33 cellular contexts compared by ENCODE assay signal in genomic region chr11:30990625-30991348, GRCh38.
DNase-seq lines count a peak whose midpoint lies in the region; ATAC-seq, FAIRE-seq and TF ChIP-seq lines count a peak whose summit lies in the region.
"Had no signal": no experiment of that assay in that cellular context is flagged by ENCODE, and none has a peak within 500 bp of the region (broad histone marks: within the 10 kb centered on the region; RNA-seq: fewer than 3 reads in every experiment).

No MANE protein-coding gene starts in this region.

- DNase-seq in LNCaP clone FGC (ENCODE audit: low read depth), result peak; percentile 83
- DNase-seq in NCI-H2171 (lab: John Stamatoyannopoulos, UW), result peak; percentile 22
- DNase-seq in GM12878 (ENCODE audit: low read depth, low spot score), result no peak
- DNase-seq in myocyte (ENCODE audit: low read depth), result peak; percentile 87
- DNase-seq in DMS79 (lab: John Stamatoyannopoulos, UW), result no peak
- no peak for DNase-seq in sigmoid colon
- no peak for DNase-seq in right cardiac atrium
- DNase-seq: activated CD4-positive, alpha-beta T cell treated with anti-CD3 and anti-CD28 coated beads for 36 hours; activated CD8-positive, alpha-beta T cell treated with anti-CD3 and anti-CD28 coated beads, Interleukin-2, amount 10 ng/mL, durations not matched to agents 7 days and 5 days; activated gamma-delta T cell; activated naive CD8-positive, alpha-beta T cell treated with anti-CD3 and anti-CD28 coated beads, Interleukin-2, amount 10 ng/mL, durations not matched to agents 7 days and 5 days; CD4-positive, CD25-positive, alpha-beta regulatory T cell; central memory CD4-positive, alpha-beta T cell; esophagus squamous epithelium; foreskin melanocyte; immature natural killer cell; KBM-7; left ventricle myocardium superior; MG63; naive thymus-derived CD4-positive, alpha-beta T cell; NCI-H1694 treated with DMSO at 0.1 percent for 48 hours; NCI-H446 treated with DMSO at 0.1 percent for 48 hours; NK-92 treated with Interleukin-12 subunit alpha and Interleukin-12 subunit beta, amount 100 ng/mL, for 24 hours; PC-3; small intestine had no signal

- H3K27ac ChIP-seq in GM12878 (ENCODE audit: control insufficient read depth, insufficient read depth) (no peak overlapping the region), sigmoid colon (no peak overlapping the region), right cardiac atrium (ENCODE audit: low read length) (no peak overlapping the region)
- H3K27ac ChIP-seq: esophagus squamous epithelium, thoracic aorta had no signal

- 44% methylated on average over 7 of the region's 7 CpGs for WGBS in GM12878 (ENCODE audit: insufficient coverage, insufficient replicate concordance, low lambda C conversion rate, missing lambda C conversion rate)
- WGBS in sigmoid colon, 2 donors, result 19 to 64% methylated on average over 7 of the region's 7 CpGs
- 78% methylated on average over 7 of the region's 7 CpGs for WGBS in right cardiac atrium

- no peak for TF ChIP-seq POLR2A in GM12878 (IDR thresholded peaks at IDR 0.05; ENCODE audit: low read depth, low read length)
- TF ChIP-seq POLR2A in sigmoid colon (IDR thresholded peaks at IDR 0.05), result no peak

- H3K9me3 ChIP-seq in GM12878 (replicated peaks; ENCODE audit: control insufficient read depth, insufficient read depth, low read length) (no peaks in the 10 kb centered on the region), sigmoid colon (no peaks in the 10 kb centered on the region), right cardiac atrium (ENCODE audit: control insufficient read depth, low read length) (no peaks in the 10 kb centered on the region)
- H3K9me3 ChIP-seq: esophagus squamous epithelium, MG63, prostate gland, thoracic aorta had no signal

- RAD21 ChIA-PET in GM12878 (lab: Charles Lee; ENCODE audit: unreplicated experiment), result no interaction called here

- ATAC-seq in GM12878, result peak; percentile 26; the same call in 2 of the 3 replicates
- ATAC-seq in right cardiac atrium, result no peak
- ATAC-seq: activated CD4-positive, alpha-beta T cell treated with anti-CD3 and anti-CD28 coated beads for 36 hours; activated CD8-positive, alpha-beta T cell treated with anti-CD3 and anti-CD28 coated beads, Interleukin-2, amount 10 ng/mL, durations not matched to agents 7 days and 5 days; HCT116; left ventricle myocardium superior; naive thymus-derived CD4-positive, alpha-beta T cell; PC-3; Right ventricle myocardium inferior had no signal

- intact Hi-C loops in GM12878 (cut with micrococcal nuclease; ENCODE audit: unreplicated experiment) (loop anchor here (5.0 kb wide), 1 partner anchor 48 kb away; no protein-coding TSS in a partner anchor), sigmoid colon (cut with DNase I) (no loop called here), right cardiac atrium (cut with DNase I) (no loop called here)

- in situ Hi-C loops in GM12878 (cut with MboI), result no loop called here

- CTCF ChIA-PET in GM12878 (lab: Yijun Ruan, JAX), result interaction anchor here (0.6 to 0.9 kb wide), 2 partner anchors 30 to 1332 kb away, joined by 3 read pairs; no protein-coding TSS in a partner anchor

- H3K9ac ChIP-seq in GM12878 (ENCODE audit: control insufficient read depth, insufficient read depth, low read length), result no peak overlapping the region

- peak overlapping the region; percentile 1; the same call in 1 of the 2 replicates for H3K4me3 ChIP-seq in LNCaP clone FGC (ENCODE audit: low read depth, low read length)
- H3K4me3 ChIP-seq in GM12878, result no peak overlapping the region
- no peak overlapping the region for H3K4me3 ChIP-seq in sigmoid colon
- no peak overlapping the region for H3K4me3 ChIP-seq in right cardiac atrium (ENCODE audit: low read length)
- H3K4me3 ChIP-seq: esophagus squamous epithelium, MG63, prostate gland, thoracic aorta had no signal

- H3K4me1 ChIP-seq in GM12878 (ENCODE audit: control insufficient read depth, insufficient read depth, low read length), result no peaks in the 10 kb centered on the region
- no peaks in the 10 kb centered on the region for H3K4me1 ChIP-seq in sigmoid colon
- H3K4me1 ChIP-seq in right cardiac atrium (ENCODE audit: control insufficient read depth, insufficient read depth, low read length), result no peaks in the 10 kb centered on the region
- H3K4me1 ChIP-seq: esophagus squamous epithelium, prostate gland had no signal

- BruUV-seq in GM12878 (replicated peaks; lab: Mats Ljungman, UMichigan), result no TSS peak

- H3K36me3 ChIP-seq in GM12878 (ENCODE audit: control insufficient read depth in 2 of 2, insufficient read depth in 2 of 2, low read length in 1 of 2) (no peaks in the 10 kb centered on the region), sigmoid colon (no peaks in the 10 kb centered on the region)
- H3K36me3 ChIP-seq: esophagus squamous epithelium, MG63, prostate gland, thoracic aorta had no signal

- no peaks in the 10 kb centered on the region for H4K20me1 ChIP-seq in GM12878 (ENCODE audit: control insufficient read depth, insufficient read depth)

- POLR2A ChIA-PET in GM12878 (lab: Charles Lee), result no interaction called here

- H3K4me2 ChIP-seq in GM12878 (ENCODE audit: control insufficient read depth, insufficient read depth), result no peak overlapping the region

- H3K79me2 ChIP-seq in GM12878 (ENCODE audit: control insufficient read depth, insufficient read depth, low read length), result no peaks in the 10 kb centered on the region

- H3K27me3 ChIP-seq in GM12878 (replicated peaks in 1 of 2; ENCODE audit: control insufficient read depth in 2 of 2, insufficient read depth in 2 of 2, low read length in 1 of 2) (no peaks in the 10 kb centered on the region), sigmoid colon (no peaks in the 10 kb centered on the region), right cardiac atrium (ENCODE audit: control insufficient read depth, insufficient read depth) (no peaks in the 10 kb centered on the region)
- H3K27me3 ChIP-seq: esophagus squamous epithelium, MG63 had no signal

- TF ChIP-seq EP300 in GM12878 (IDR thresholded peaks at IDR 0.05; ENCODE audit: borderline replicate concordance in 1 of 2, control insufficient read depth in 1 of 2, low read depth in 2 of 2, low read length in 2 of 2), result no peak
- TF ChIP-seq EP300 in sigmoid colon (IDR thresholded peaks at IDR 0.05), result no peak

- SMC1A ChIA-PET in GM12878 (lab: Charles Lee; ENCODE audit: uncharacterized antibody, unreplicated experiment), result no interaction called here

- no peak overlapping the region for H2AFZ ChIP-seq in GM12878 (ENCODE audit: control insufficient read depth, low read depth, low read length)

- no peak for TF ChIP-seq RAD21 in GM12878 (IDR thresholded peaks at IDR 0.05; ENCODE audit: insufficient read depth, low read depth, low read length)

- TF ChIP-seq CTCF in LNCaP clone FGC (IDR thresholded peaks at IDR 0.05; ENCODE audit: control insufficient read depth, extremely low read depth, insufficient read depth), result no peak
- TF ChIP-seq CTCF in GM12878 (IDR thresholded peaks at IDR 0.05 in 2 of 3, conservative IDR thresholded peaks at IDR 0.05 in 1 of 3; ENCODE audit: control insufficient read depth in 2 of 3, extremely low read depth in 1 of 3, insufficient read depth in 1 of 3, low read depth in 3 of 3, low read length in 3 of 3), result no peak
- no peak for TF ChIP-seq CTCF in sigmoid colon (IDR thresholded peaks at IDR 0.05)

- FAIRE-seq in GM12878 (lab: Jason Lieb, UNC), result no peak
- FAIRE-seq: astrocyte, endometrium, GM19239, small intestine, urothelium cell line had no signal

TF ChIP-seq in GM12878, 131 proteins besides CTCF, POLR2A, EP300 and RAD21:
- no peak for TF ChIP-seq NFYA (IDR thresholded peaks at IDR 0.05; ENCODE audit: borderline replicate concordance, low read depth, low read length)
- no peak for TF ChIP-seq SIN3A (IDR thresholded peaks at IDR 0.05; ENCODE audit: low read depth, low read length)
- TF ChIP-seq NR2F1 (conservative IDR thresholded peaks at IDR 0.05), result no peak
- TF ChIP-seq NRF1 (conservative IDR thresholded peaks at IDR 0.05; ENCODE audit: low read depth, low read length), result no peak
- no peak for TF ChIP-seq KDM1A (IDR thresholded peaks at IDR 0.05; ENCODE audit: borderline replicate concordance)
- no peak for TF ChIP-seq FOXK2 (IDR thresholded peaks at IDR 0.05)
- no peak for TF ChIP-seq PML (IDR thresholded peaks at IDR 0.05; ENCODE audit: low read length)
- TF ChIP-seq SREBF2 (IDR thresholded peaks at IDR 0.05; ENCODE audit: low read length), result no peak
- TF ChIP-seq SKIL (IDR thresholded peaks at IDR 0.05; ENCODE audit: low read depth, poor library complexity, severe bottlenecking), result no peak
- no peak for TF ChIP-seq IKZF2 (IDR thresholded peaks at IDR 0.05)
- no peak for TF ChIP-seq WRNIP1 (IDR thresholded peaks at IDR 0.05; ENCODE audit: borderline replicate concordance, low read depth, low read length)
- no peak for TF ChIP-seq MEF2B (IDR thresholded peaks at IDR 0.05; ENCODE audit: partially characterized antibody, poor library complexity, severe bottlenecking)
- TF ChIP-seq SP1 (IDR thresholded peaks at IDR 0.05; ENCODE audit: low read depth, low read length), result no peak
- TF ChIP-seq TCF3 (IDR thresholded peaks at IDR 0.05; ENCODE audit: borderline replicate concordance, insufficient read depth, low read depth, low read length), result no peak

Comparison
In these comparisons a context has a peak if more than half of its experiments do, and no peak if none do; other contexts are left out.
1. DNase-seq: peak in LNCaP clone FGC (single experiment), NCI-H2171 (single experiment) and myocyte (single experiment); none in GM12878 (single experiment), DMS79 (single experiment), sigmoid colon (single experiment) and right cardiac atrium (0 of 3).